Comparison of ENCODE assay signal across 14 cellular contexts in genomic region chr1:169594391-169594790, GRCh38. TPM values are rescaled to one million over a fixed set of nuclear protein-coding genes. Genes with fewer than 3 reads are reported as not detected.
DNase-seq lines count a peak whose midpoint lies in the region; ATAC-seq and TF ChIP-seq lines count a peak whose summit lies in the region.
"Had no signal": no experiment of that assay in that cellular context is flagged by ENCODE, and none has a peak within 500 bp of the region (broad histone marks: within the 10 kb centered on the region; RNA-seq: fewer than 3 reads in every experiment).

No MANE protein-coding gene starts in this region.

- in situ Hi-C loops in G401 (cut with HindIII; ENCODE audit: low sequenced_read_pairs): no loop called here

- H3K4me2 ChIP-seq in PC-3 (ENCODE audit: low read length): no peak overlapping the region

- TF ChIP-seq CTCF in BE2C (IDR thresholded peaks at IDR 0.05; ENCODE audit: low read depth, low read length) (no peak), PC-3 (conservative IDR thresholded peaks at IDR 0.05; ENCODE audit: low read depth, low read length) (no peak)

- ATAC-seq in HG02678 (IDR thresholded peaks at IDR 0.05; ENCODE audit: unreplicated experiment): peak; percentile 62
- ATAC-seq in PC-3: no peak
- ATAC-seq: T-cell had no signal

- H3K36me3 ChIP-seq in BE2C (no peaks in the 10 kb centered on the region), PC-3 (ENCODE audit: low read depth, low read length) (no peaks in the 10 kb centered on the region)
- H3K36me3 ChIP-seq: upper lobe of left lung had no signal

- H3K9me2 ChIP-seq in PC-3 (replicated peaks; ENCODE audit: low read length): no peaks in the 10 kb centered on the region

- H4K20me1 ChIP-seq in PC-3 (ENCODE audit: low read length): no peaks in the 10 kb centered on the region

- H2AFZ ChIP-seq in PC-3 (ENCODE audit: low read length): no peak overlapping the region

- H3K79me2 ChIP-seq in PC-3 (ENCODE audit: low read length): no peaks in the 10 kb centered on the region

- no peaks in the 10 kb centered on the region for H3K4me1 ChIP-seq in BE2C
- peaks cover 4% of the 10 kb centered on the region; the same call in 1 of the 2 replicates for H3K4me1 ChIP-seq in PC-3 (ENCODE audit: insufficient read depth, low read length)
- H3K4me1 ChIP-seq: upper lobe of left lung had no signal

- H3K9ac ChIP-seq in PC-3 (ENCODE audit: low read length): no peak overlapping the region

- H3K4me3 ChIP-seq in BE2C (ENCODE audit: low read depth, low read length): no peak overlapping the region
- H3K4me3 ChIP-seq in PC-3 (ENCODE audit: low read length): no peak overlapping the region
- H3K4me3 ChIP-seq: upper lobe of left lung had no signal

- DNase-seq in stimulated activated CD4-positive, alpha-beta T cell treated with anti-CD3 and anti-CD28 coated beads, Interleukin-15, amount 100 ng/mL, for 24 hours: peak; percentile 56
- no peak for DNase-seq in stimulated activated CD4-positive, alpha-beta T cell treated with anti-CD3 and anti-CD28 coated beads, Interleukin-2, amount 100 ng/mL, for 48 hours
- peak; percentile 57 for DNase-seq in activated CD8-positive, alpha-beta memory T cell treated with anti-CD3 and anti-CD28 coated beads, Interleukin-2, amount 50 U/mL, for 48 hours
- DNase-seq in BE2C (no peak), NCI-H1930 (lab: John Stamatoyannopoulos, UW) (no peak), G401 (ENCODE audit: low spot score) (no peak), PC-3 (no peak)
- DNase-seq: EL, erythroblast, NCI-H2081 treated with DMSO at 0.1 percent for 48 hours, T-cell, upper lobe of left lung had no signal

- intact Hi-C loops in PC-3 (cut with micrococcal nuclease): no loop called here

- POLR2A ChIA-PET in PC-3 (lab: Charles Lee; ENCODE audit: unreplicated experiment): no interaction called here

- no peak overlapping the region for H3K27ac ChIP-seq in PC-3 (ENCODE audit: low read length)
- H3K27ac ChIP-seq: upper lobe of left lung had no signal

- no TSS peak for BruUV-seq in PC-3 (replicated peaks; lab: Mats Ljungman, UMichigan)

- H3K27me3 ChIP-seq in BE2C (peaks cover 3% of the 10 kb centered on the region), PC-3 (ENCODE audit: low read length) (peaks cover 35% of the 10 kb centered on the region)
- H3K27me3 ChIP-seq: upper lobe of left lung had no signal

- H3K9me3 ChIP-seq in BE2C (no peaks in the 10 kb centered on the region), PC-3 (ENCODE audit: low read length) (no peaks in the 10 kb centered on the region)
- H3K9me3 ChIP-seq: upper lobe of left lung had no signal

- H3F3A ChIP-seq in PC-3 (ENCODE audit: low read length, unreplicated experiment): no peaks in the 10 kb centered on the region

- CTCF ChIA-PET in PC-3 (lab: Charles Lee): no interaction called here

RNA-seq across cellular contexts. Expression of gene F5, which starts 8.1 kb away (rescaled TPM):
- not detected for polyA plus RNA-seq in BE2C (2012; ENCODE audit: insufficient read depth, insufficient read length, low read depth)
- 0.06 and 0.10 TPM in 2 replicates for total RNA-seq in G401 (2014; rRNA removed; shearing (Covaris generic))
- total RNA-seq in PC-3 (2014; rRNA removed): not detected in 2 replicates
- total RNA-seq: LHCN-M2 had no signal

RNA-seq across cellular contexts. Expression of gene SELP, which starts 35.5 kb away (rescaled TPM):
- not detected for polyA plus RNA-seq in BE2C (2012; ENCODE audit: insufficient read depth, insufficient read length, low read depth)
- total RNA-seq in G401 (2014; rRNA removed; shearing (Covaris generic)): not detected in 2 replicates
- not detected in 2 replicates for total RNA-seq in PC-3 (2014; rRNA removed)
- total RNA-seq: LHCN-M2 had no signal

Comparison
In these comparisons a context has a peak if more than half of its experiments do, and no peak if none do; other contexts are left out.
1. DNase-seq: peak in stimulated activated CD4-positive, alpha-beta T cell treated with anti-CD3 and anti-CD28 coated beads, Interleukin-15, amount 100 ng/mL, for 24 hours (single experiment) and activated CD8-positive, alpha-beta memory T cell treated with anti-CD3 and anti-CD28 coated beads, Interleukin-2, amount 50 U/mL, for 48 hours (single experiment); none in stimulated activated CD4-positive, alpha-beta T cell treated with anti-CD3 and anti-CD28 coated beads, Interleukin-2, amount 100 ng/mL, for 48 hours (0 of 2), BE2C (single experiment), NCI-H1930 (0 of 2), G401 (single experiment) and PC-3 (single experiment).